Comparison of ENCODE assay signal across 8 cellular contexts in the genomic region with DNA sequence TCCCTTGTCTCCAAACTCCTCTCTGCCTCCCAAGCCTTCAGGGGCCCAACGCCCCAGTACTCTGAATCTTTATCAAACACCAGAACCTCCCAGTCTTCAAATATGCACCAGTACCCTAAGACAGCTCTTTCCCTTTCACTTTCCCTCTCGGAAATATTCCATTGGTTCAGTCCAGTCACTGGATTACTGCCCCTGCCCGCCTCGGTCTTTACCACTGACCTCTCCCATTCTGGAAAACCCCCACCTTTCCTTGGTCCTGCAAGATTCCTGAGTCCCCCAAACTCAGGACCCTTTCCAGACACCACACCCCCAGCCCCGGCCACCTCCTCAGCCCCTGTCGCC. TPM values are rescaled to one million over a fixed set of nuclear protein-coding genes. Genes with fewer than 3 reads are reported as not detected.
A peak's percentile ranks its signal among the peaks of the same experiment; 100 is the strongest.
DNase-seq lines count a peak whose midpoint lies in the region; ATAC-seq, FAIRE-seq and TF ChIP-seq lines count a peak whose summit lies in the region.

No MANE protein-coding gene starts in this region.

- no peak for FAIRE-seq in small intestine (lab: Jason Lieb, UNC)

- TF ChIP-seq CTCF in 22Rv1 (IDR thresholded peaks at IDR 0.05) = no peak

- H3K27me3 ChIP-seq in iPS-18a (ENCODE audit: control insufficient read depth, insufficient read depth, low read length) = no peaks in the 10 kb centered on the region
- H3K27me3 ChIP-seq in small intestine (ENCODE audit: control insufficient read depth in 2 of 2, insufficient read depth in 2 of 2, low read length in 2 of 2) = no peaks in the 10 kb centered on the region

- DNase-seq in HT-29 (ENCODE audit: low spot score) = peak; percentile 20
- peak; percentile 32 for DNase-seq in amniotic epithelial cell (ENCODE audit: low read depth)
- DNase-seq in small intestine = peak; percentile 75
- DNase-seq in COLO829 (ENCODE audit: low spot score) = no peak
- no peak for DNase-seq in iPS-NIHi11 (ENCODE audit: low spot score)

- H3K36me3 ChIP-seq in iPS-18a (ENCODE audit: control insufficient read depth, low read depth, low read length) (peaks cover 2% of the 10 kb centered on the region), small intestine (ENCODE audit: control insufficient read depth in 2 of 2, insufficient read depth in 2 of 2, low read length in 2 of 2) (peaks cover 1 to 4% of the 10 kb centered on the region in 2 donors)

- 2 to 3% (median 2%) methylated on average over 6 of the region's 6 CpGs for WGBS in small intestine, 3 donors

- H3K27ac ChIP-seq in 22Rv1 = peak overlapping the region; percentile 59
- no peak overlapping the region for H3K27ac ChIP-seq in iPS-18a (ENCODE audit: low read length)
- peak overlapping the region; percentile 78 to 98 for H3K27ac ChIP-seq in small intestine (ENCODE audit: low read depth in 1 of 2, low read length in 1 of 2)

- H3K9me3 ChIP-seq in iPS-18a (ENCODE audit: control insufficient read depth, low read depth, low read length) (no peaks in the 10 kb centered on the region), small intestine (ENCODE audit: control insufficient read depth, low read depth) (no peaks in the 10 kb centered on the region)

- H3K4me1 ChIP-seq in iPS-18a (ENCODE audit: control insufficient read depth, low read depth, low read length) = no peaks in the 10 kb centered on the region
- H3K4me1 ChIP-seq in small intestine (ENCODE audit: control insufficient read depth in 2 of 2, insufficient read depth in 1 of 2, low read depth in 1 of 2, low read length in 1 of 2) = peaks cover 5 to 7% of the 10 kb centered on the region in 2 donors

- peak overlapping the region; percentile 81 for H3K4me3 ChIP-seq in iPS-18a (ENCODE audit: low read length)
- H3K4me3 ChIP-seq in small intestine (ENCODE audit: low read depth in 1 of 2, low read length in 2 of 2) = peak overlapping the region; percentile 72 to 92

- H3K9ac ChIP-seq in iPS-18a (ENCODE audit: low read length) = peak overlapping the region; percentile 68

- ATAC-seq in HG02763 (IDR thresholded peaks at IDR 0.05; ENCODE audit: unreplicated experiment) = no peak

RNA-seq across cellular contexts. Expression of a gene that starts 0.7 kb away (rescaled TPM):
- 25.0 and 32.2 TPM in 2 replicates for total RNA-seq in HT-29 (2014; rRNA removed; shearing (Covaris generic))
- polyA plus RNA-seq in small intestine = 10 to 100 TPM; 17.3 to 39.2 (median 20.1) TPM

RNA-seq across cellular contexts. Expression of a gene that starts 37.1 kb away (rescaled TPM):
- total RNA-seq in HT-29 (2014; rRNA removed; shearing (Covaris generic)) = 116 and 129 TPM in 2 replicates
- 100 to 1,000 TPM; 252 to 412 (median 309) TPM for polyA plus RNA-seq in small intestine

Comparison
In these comparisons a context has a peak if more than half of its experiments do, and no peak if none do; other contexts are left out.
1. DNase-seq: peak in HT-29 (single experiment), amniotic epithelial cell (single experiment) and small intestine (single experiment); none in COLO829 (single experiment) and iPS-NIHi11 (single experiment).